17 cellular contexts compared by ENCODE assay signal in the genomic region with DNA sequence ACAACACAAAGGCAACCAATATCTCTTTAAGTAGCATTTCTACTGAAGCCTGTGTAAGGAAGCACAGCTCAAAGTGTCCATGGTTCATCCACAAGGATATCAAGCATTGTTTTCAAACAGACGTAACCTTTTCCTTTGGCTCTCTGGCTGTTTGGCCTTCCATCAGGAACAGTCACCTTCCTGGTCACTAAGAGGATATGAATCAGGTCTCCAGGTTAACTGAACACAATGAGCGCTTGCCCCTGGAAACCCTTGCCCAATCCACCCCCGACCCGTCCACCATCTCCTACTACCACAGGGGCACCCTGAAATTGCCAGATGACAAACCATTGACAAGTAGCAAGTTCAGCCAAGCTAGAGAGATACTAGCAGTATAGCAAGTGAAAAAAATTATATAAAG.
DNase-seq lines count a peak whose midpoint lies in the region; ATAC-seq, FAIRE-seq and TF ChIP-seq lines count a peak whose summit lies in the region.
"Had no signal": no experiment of that assay in that cellular context is flagged by ENCODE, and none has a peak within 500 bp of the region (broad histone marks: within the 10 kb centered on the region; RNA-seq: fewer than 3 reads in every experiment).

No MANE protein-coding gene starts in this region.

- no peak overlapping the region for H3K4me3 Mint-ChIP-seq in nephron
- H3K4me3 Mint-ChIP-seq: CD8-positive, alpha-beta memory T cell had no signal

- CTCF ChIA-PET in PC-3 (lab: Charles Lee), result no interaction called here

- H3K4me3 ChIP-seq in PC-3 (ENCODE audit: low read length), result no peak overlapping the region
- no peak overlapping the region for H3K4me3 ChIP-seq in gastroesophageal sphincter
- no peak overlapping the region for H3K4me3 ChIP-seq in lower lobe of right lung
- H3K4me3 ChIP-seq: GM23248, PC-9 had no signal

- no peak for TF ChIP-seq EP300 in gastroesophageal sphincter (IDR thresholded peaks at IDR 0.05)

- no peak overlapping the region for H3K9ac ChIP-seq in PC-3 (ENCODE audit: low read length)
- H3K9ac ChIP-seq: GM23248 had no signal

- TF ChIP-seq CTCF in PC-3 (conservative IDR thresholded peaks at IDR 0.05; ENCODE audit: low read depth, low read length) (no peak), gastroesophageal sphincter (IDR thresholded peaks at IDR 0.05) (no peak), nephron (IDR thresholded peaks at IDR 0.05; ENCODE audit: unreplicated experiment in 3 of 3) (no peak), lower lobe of right lung (IDR thresholded peaks at IDR 0.05) (no peak)

- no peaks in the 10 kb centered on the region for H3K36me3 Mint-ChIP-seq in nephron (ENCODE audit: low read depth)
- H3K36me3 Mint-ChIP-seq: CD8-positive, alpha-beta memory T cell had no signal

- H3K4me1 Mint-ChIP-seq in nephron, result peaks cover 49% of the 10 kb centered on the region
- H3K4me1 Mint-ChIP-seq: CD8-positive, alpha-beta memory T cell had no signal

- H3K36me3 ChIP-seq in PC-3 (ENCODE audit: low read depth, low read length) (no peaks in the 10 kb centered on the region), gastroesophageal sphincter (no peaks in the 10 kb centered on the region), lower lobe of right lung (no peaks in the 10 kb centered on the region)
- H3K36me3 ChIP-seq: BE2C had no signal

- H3K27me3 ChIP-seq in PC-3 (ENCODE audit: low read length), result no peaks in the 10 kb centered on the region
- no peaks in the 10 kb centered on the region for H3K27me3 ChIP-seq in gastroesophageal sphincter
- H3K27me3 ChIP-seq in lower lobe of right lung (ENCODE audit: low read depth), result no peaks in the 10 kb centered on the region
- H3K27me3 ChIP-seq: BE2C had no signal

- H3F3A ChIP-seq in PC-3 (ENCODE audit: low read length, unreplicated experiment), result no peaks in the 10 kb centered on the region

- no peak overlapping the region for H2AFZ ChIP-seq in PC-3 (ENCODE audit: low read length)
- H2AFZ ChIP-seq: GM23248, PC-9 had no signal

- 86 to 90% methylated on average over 2 to 3 of the region's 4 CpGs for WGBS in gastroesophageal sphincter (ENCODE audit: low coverage in 1 of 2), 2 donors

- ATAC-seq in PC-3, result no peak
- ATAC-seq in gastroesophageal sphincter, result peak; percentile 47
- no peak for ATAC-seq in HG03571 (IDR thresholded peaks at IDR 0.05; ENCODE audit: unreplicated experiment)
- no peak for ATAC-seq in lower lobe of right lung
- ATAC-seq: HCT116 had no signal

- DNase-seq in HT1080 (ENCODE audit: low read depth) (peak; percentile 63), PC-3 (peak; percentile 12), lower lobe of right lung (no peak), urothelium cell line (ENCODE audit: low spot score) (no peak)
- DNase-seq: BE2C; CD8-positive, alpha-beta memory T cell; GM23248; KG1; NCI-H1105; NCI-H1694 treated with DMSO at 0.1 percent for 48 hours; NCI-H345; NCI-H748 treated with DMSO at 0.1 percent for 48 hours; PC-9 had no signal

- no peaks in the 10 kb centered on the region for H3K9me2 ChIP-seq in PC-3 (replicated peaks; ENCODE audit: low read length)

- no TSS peak for BruUV-seq in PC-3 (replicated peaks; lab: Mats Ljungman, UMichigan)

- H3K9me3 Mint-ChIP-seq in nephron, result no peaks in the 10 kb centered on the region
- H3K9me3 Mint-ChIP-seq: CD8-positive, alpha-beta memory T cell had no signal

- no peaks in the 10 kb centered on the region for H3K9me3 ChIP-seq in PC-3 (ENCODE audit: low read length)
- no peaks in the 10 kb centered on the region for H3K9me3 ChIP-seq in gastroesophageal sphincter
- H3K9me3 ChIP-seq in lower lobe of right lung, result no peaks in the 10 kb centered on the region
- H3K9me3 ChIP-seq: BE2C had no signal

- H3K4me1 ChIP-seq in PC-3 (ENCODE audit: insufficient read depth, low read length) (peaks cover 38% of the 10 kb centered on the region), gastroesophageal sphincter (peaks cover 2 to 47% (median 7%) of the 10 kb centered on the region in 3 donors), lower lobe of right lung (peaks cover under 1% of the 10 kb centered on the region)

- H3K27ac ChIP-seq in PC-3 (ENCODE audit: low read length) (no peak overlapping the region), gastroesophageal sphincter (no peak overlapping the region), lower lobe of right lung (no peak overlapping the region)
- H3K27ac ChIP-seq: GM23248, PC-9 had no signal

- no peak overlapping the region for H3K4me2 ChIP-seq in PC-3 (ENCODE audit: low read length)
- H3K4me2 ChIP-seq: PC-9 had no signal

- POLR2A ChIA-PET in PC-3 (lab: Charles Lee; ENCODE audit: unreplicated experiment), result no interaction called here

- no peaks in the 10 kb centered on the region for H3K79me2 ChIP-seq in PC-3 (ENCODE audit: low read length)

- TF ChIP-seq POLR2A in gastroesophageal sphincter (IDR thresholded peaks at IDR 0.05), result no peak

- no peaks in the 10 kb centered on the region for H4K20me1 ChIP-seq in PC-3 (ENCODE audit: low read length)

- peak overlapping the region in 2 of 3 experiments; percentile 36 to 53 for H3K27ac Mint-ChIP-seq in nephron
- H3K27ac Mint-ChIP-seq: CD8-positive, alpha-beta memory T cell had no signal

- peaks cover 4% of the 10 kb centered on the region for H3K27me3 Mint-ChIP-seq in nephron (ENCODE audit: low read depth)
- H3K27me3 Mint-ChIP-seq: CD8-positive, alpha-beta memory T cell had no signal

- intact Hi-C loops in PC-3 (cut with micrococcal nuclease), result no loop called here
- intact Hi-C loops in lower lobe of right lung (cut with DNase I), result no loop called here

- no peak for FAIRE-seq in urothelium cell line (lab: Jason Lieb, UNC)

Comparison
In these comparisons a context has a peak if more than half of its experiments do, and no peak if none do; other contexts are left out.
1. DNase-seq: peak in HT1080 (single experiment) and PC-3 (single experiment); none in lower lobe of right lung (single experiment) and urothelium cell line (single experiment).